15 cellular contexts compared by ENCODE assay signal in genomic region chr1:211751438-211751837, GRCh38.
DNase-seq lines count a peak whose midpoint lies in the region; ATAC-seq, FAIRE-seq and TF ChIP-seq lines count a peak whose summit lies in the region.
"Had no signal": no experiment of that assay in that cellular context is flagged by ENCODE, and none has a peak within 500 bp of the region (broad histone marks: within the 10 kb centered on the region; RNA-seq: fewer than 3 reads in every experiment).

No MANE protein-coding gene starts in this region.

- no peak overlapping the region for H3K4me3 Mint-ChIP-seq in activated T-cell treated with anti-CD3 and anti-CD28 coated beads, Interleukin-2, amount 50 U/mL, for 72 hours
- H3K4me3 Mint-ChIP-seq: GM23338 had no signal

- no peak overlapping the region for H3K9ac ChIP-seq in K562 (ENCODE audit: insufficient read depth in 1 of 2, low read depth in 2 of 2, low read length in 2 of 2)

- no peaks in the 10 kb centered on the region for H3K79me2 ChIP-seq in K562 (ENCODE audit: control insufficient read depth, insufficient read depth, low read length)

- no peak for DNase-seq in activated T-cell treated with anti-CD3 and anti-CD28 coated beads, Interleukin-2, amount 50 U/mL, for 72 hours
- DNase-seq in activated T-cell treated with anti-CD3 and anti-CD28 coated beads for 4 hours (no peak), K562 (ENCODE audit: extremely low read depth in 1 of 4, low spot score in 3 of 4) (no peak), 8988T (no peak), kidney tubule cell (ENCODE audit: low spot score) (no peak)
- no peak for DNase-seq in stimulated activated naive CD8-positive, alpha-beta T cell treated with anti-CD3 and anti-CD28 coated beads, Interleukin-15, Interleukin-2, amounts not matched to agents 100 U/mL and 50 U/mL, for 24 hours
- DNase-seq: DMS153, NCI-H1417, NCI-H187 treated with DMSO at 0.1 percent for 48 hours had no signal

- 29% methylated on average over 3 of the region's 3 CpGs for WGBS in K562 (ENCODE audit: insufficient coverage, low coverage, missing lambda C conversion rate)

- no peak overlapping the region for H3K4me2 ChIP-seq in K562 (ENCODE audit: insufficient read depth, low read length)
- H3K4me2 ChIP-seq: GM23338 had no signal

- in situ Hi-C loops in K562 (cut with MboI), result no loop called here

- peak in 1 of 2 donors; percentile 43 for ATAC-seq in activated T-cell treated with anti-CD3 and anti-CD28 coated beads, Interleukin-2, amount 50 U/mL, for 72 hours (replicated peaks in 1 of 2)
- ATAC-seq in GM21619 (IDR thresholded peaks at IDR 0.05; ENCODE audit: unreplicated experiment), result peak; percentile 53
- ATAC-seq in K562, result no peak
- peak; percentile 55 for ATAC-seq in stimulated activated naive CD8-positive, alpha-beta T cell treated with anti-CD3 and anti-CD28 coated beads, Interleukin-15, Interleukin-2, amounts not matched to agents 100 U/mL and 50 U/mL, for 24 hours
- no peak for ATAC-seq in GM21717 (IDR thresholded peaks at IDR 0.05; ENCODE audit: unreplicated experiment)
- ATAC-seq: GM23338, HCT116 had no signal

- CTCF ChIA-PET in K562 (lab: Yijun Ruan, JAX; ENCODE audit: low intra/inter-chr PET ratio), result no interaction called here

- TF ChIP-seq EP300 in K562 (IDR thresholded peaks at IDR 0.05; ENCODE audit: low read length), result no peak

- H3K27me3 Mint-ChIP-seq in activated T-cell treated with anti-CD3 and anti-CD28 coated beads, Interleukin-2, amount 50 U/mL, for 72 hours (ENCODE audit: low read depth), result no peaks in the 10 kb centered on the region

- no peak overlapping the region for H2AFZ ChIP-seq in K562 (ENCODE audit: low read depth, low read length)
- H2AFZ ChIP-seq: GM23338 had no signal

- BruUV-seq in K562 (replicated peaks; lab: Mats Ljungman, UMichigan), result no TSS peak

- H3K36me3 ChIP-seq in K562 (ENCODE audit: control insufficient read depth, insufficient read depth, low read length), result peaks cover 12% of the 10 kb centered on the region; the same call in 2 of the 3 replicates

- H3K9me3 Mint-ChIP-seq in activated T-cell treated with anti-CD3 and anti-CD28 coated beads, Interleukin-2, amount 50 U/mL, for 72 hours, result no peaks in the 10 kb centered on the region
- H3K9me3 Mint-ChIP-seq: GM23338 had no signal

- TF ChIP-seq CTCF in K562 (IDR thresholded peaks at IDR 0.05 in 2 of 3, conservative IDR thresholded peaks at IDR 0.05 in 1 of 3; ENCODE audit: insufficient read depth in 2 of 3, low read depth in 1 of 3, low read length in 3 of 3), result no peak

- TF ChIP-seq RAD21 in K562 (CRISPR knock-in tag; conservative IDR thresholded peaks at IDR 0.05 in 1 of 2, IDR thresholded peaks at IDR 0.05 in 1 of 2), result no peak

- peaks cover 0 to 2% of the 10 kb centered on the region in 2 donors for H3K36me3 Mint-ChIP-seq in activated T-cell treated with anti-CD3 and anti-CD28 coated beads, Interleukin-2, amount 50 U/mL, for 72 hours (ENCODE audit: insufficient read depth in 2 of 2)

- no peaks in the 10 kb centered on the region for H3K9me1 ChIP-seq in K562 (ENCODE audit: control insufficient read depth, insufficient read depth, low read length)

- intact Hi-C loops in K562 (cut with micrococcal nuclease), result no loop called here

- no peak overlapping the region for H3K4me3 ChIP-seq in K562
- H3K4me3 ChIP-seq: GM23338, SJSA1 had no signal

- H3K27me3 ChIP-seq in K562 (ENCODE audit: control insufficient read depth in 2 of 2, insufficient read depth in 2 of 2, low read length in 2 of 2), result no peaks in the 10 kb centered on the region
- H3K27me3 ChIP-seq: SJSA1 had no signal

- H3K4me1 Mint-ChIP-seq in activated T-cell treated with anti-CD3 and anti-CD28 coated beads, Interleukin-2, amount 50 U/mL, for 72 hours (ENCODE audit: low read depth), result no peaks in the 10 kb centered on the region

- FAIRE-seq in K562 (lab: Jason Lieb, UNC), result no peak

- POLR2A ChIA-PET in K562 (lab: Yijun Ruan, JAX), result no interaction called here

- no peaks in the 10 kb centered on the region for H3K9me3 ChIP-seq in K562 (replicated peaks; ENCODE audit: control insufficient read depth, insufficient read depth, low read depth, low read length)
- H3K9me3 ChIP-seq: SJSA1 had no signal

- H3K4me1 ChIP-seq in K562 (replicated peaks in 1 of 2; ENCODE audit: control insufficient read depth in 2 of 2, insufficient read depth in 2 of 2, low read length in 2 of 2), result peaks cover 0 to 9% of the 10 kb centered on the region in 2 experiments; a peak in 2 of 5 replicates
- H3K4me1 ChIP-seq: SJSA1 had no signal

- H4K20me1 ChIP-seq in K562 (replicated peaks; ENCODE audit: control insufficient read depth, insufficient read depth, low read length), result no peaks in the 10 kb centered on the region

- TF ChIP-seq POLR2A in K562 (conservative IDR thresholded peaks at IDR 0.05), result no peak

- peak overlapping the region; percentile 72 for H3K27ac Mint-ChIP-seq in activated T-cell treated with anti-CD3 and anti-CD28 coated beads, Interleukin-2, amount 50 U/mL, for 72 hours
- H3K27ac Mint-ChIP-seq: GM23338 had no signal

- H3K27ac ChIP-seq in K562 (ENCODE audit: extremely low read depth, low read depth, low read length), result no peak overlapping the region
- H3K27ac ChIP-seq: C4-2B, SJSA1 had no signal

TF ChIP-seq in K562, 482 proteins besides CTCF, POLR2A, EP300 and RAD21:
- TF ChIP-seq ZNF316 (IDR thresholded peaks at IDR 0.05) (peak; percentile 80), MAFG (tag; conservative IDR thresholded peaks at IDR 0.05) (peak; percentile 32; the same call in 1 of the 2 replicates), C11orf30 (IDR thresholded peaks at IDR 0.05; ENCODE audit: low read depth) (peak; percentile 65; the same call in 1 of the 2 replicates)
- TF ChIP-seq, protein P1, sequence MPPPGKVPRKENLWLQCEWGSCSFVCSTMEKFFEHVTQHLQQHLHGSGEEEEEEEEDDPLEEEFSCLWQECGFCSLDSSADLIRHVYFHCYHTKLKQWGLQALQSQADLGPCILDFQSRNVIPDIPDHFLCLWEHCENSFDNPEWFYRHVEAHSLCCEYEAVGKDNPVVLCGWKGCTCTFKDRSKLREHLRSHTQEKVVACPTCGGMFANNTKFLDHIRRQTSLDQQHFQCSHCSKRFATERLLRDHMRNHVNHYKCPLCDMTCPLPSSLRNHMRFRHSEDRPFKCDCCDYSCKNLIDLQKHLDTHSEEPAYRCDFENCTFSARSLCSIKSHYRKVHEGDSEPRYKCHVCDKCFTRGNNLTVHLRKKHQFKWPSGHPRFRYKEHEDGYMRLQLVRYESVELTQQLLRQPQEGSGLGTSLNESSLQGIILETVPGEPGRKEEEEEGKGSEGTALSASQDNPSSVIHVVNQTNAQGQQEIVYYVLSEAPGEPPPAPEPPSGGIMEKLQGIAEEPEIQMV (tag; conservative IDR thresholded peaks at IDR 0.05; ENCODE audit: low read depth), result no peak

Comparison
In these comparisons a context has a peak if more than half of its experiments do, and no peak if none do; other contexts are left out.
1. ATAC-seq: peak in GM21619 (single experiment) and stimulated activated naive CD8-positive, alpha-beta T cell treated with anti-CD3 and anti-CD28 coated beads, Interleukin-15, Interleukin-2, amounts not matched to agents 100 U/mL and 50 U/mL, for 24 hours (single experiment); none in K562 (single experiment) and GM21717 (single experiment).